In genomic region chr9:136553581-136553980, GRCh38 we compare ENCODE assay signal across 31 cellular contexts.
"Had no signal": no experiment of that assay in that cellular context is flagged by ENCODE, and none has a peak within 500 bp of the region (broad histone marks: within the 10 kb centered on the region; RNA-seq: fewer than 3 reads in every experiment).

No MANE protein-coding gene starts in this region.

- H3K36me3 ChIP-seq: spleen, thoracic aorta, upper lobe of left lung, vagina, WERI-Rb-1 had no signal

- H3K9me3 ChIP-seq: spleen, thoracic aorta, upper lobe of left lung, vagina had no signal

- H3K4me3 ChIP-seq: hepatocyte, spleen, thoracic aorta, upper lobe of left lung, vagina had no signal

- H3K4me3 Mint-ChIP-seq: activated CD4-positive, alpha-beta memory T cell treated with anti-CD3 and anti-CD28 coated beads for 36 hours; activated CD4-positive, alpha-beta T cell treated with anti-CD3 and anti-CD28 coated beads, Interleukin-2, amount 10 ng/mL, durations not matched to agents 24 days and 14 days; activated naive CD4-positive, alpha-beta T cell treated with anti-CD3 and anti-CD28 coated beads, Interleukin-2, amount 10 ng/mL, durations not matched to agents 7 days and 5 days; activated naive CD8-positive, alpha-beta T cell treated with anti-CD3 and anti-CD28 coated beads, Interleukin-2, amount 10 ng/mL, durations not matched to agents 7 days and 5 days; activated T-helper 1 cell treated with anti-CD3 and anti-CD28 coated beads, Interleukin-12 subunit alpha, Interleukin-12 subunit beta, Interleukin-2, Interleukin-4 antibody, amounts not matched to agents 30 ng/mL and 10 ng/mL and 1 ng/mL, durations not matched to agents 14 hours and 24 hours and 36 hours; naive thymus-derived CD4-positive, alpha-beta T cell; neural crest cell; T-helper 17 cell had no signal

- H3K27ac Mint-ChIP-seq: activated CD4-positive, alpha-beta memory T cell treated with anti-CD3 and anti-CD28 coated beads for 36 hours; activated CD4-positive, alpha-beta T cell treated with anti-CD3 and anti-CD28 coated beads, Interleukin-2, amount 10 ng/mL, durations not matched to agents 24 days and 14 days; activated naive CD4-positive, alpha-beta T cell treated with anti-CD3 and anti-CD28 coated beads, Interleukin-2, amount 10 ng/mL, durations not matched to agents 7 days and 5 days; activated naive CD8-positive, alpha-beta T cell treated with anti-CD3 and anti-CD28 coated beads, Interleukin-2, amount 10 ng/mL, durations not matched to agents 7 days and 5 days; activated T-helper 1 cell treated with anti-CD3 and anti-CD28 coated beads, Interleukin-12 subunit alpha, Interleukin-12 subunit beta, Interleukin-2, Interleukin-4 antibody, amounts not matched to agents 30 ng/mL and 10 ng/mL and 1 ng/mL, durations not matched to agents 14 hours and 24 hours and 36 hours; T-helper 17 cell had no signal

- H3K27me3 Mint-ChIP-seq: activated CD4-positive, alpha-beta memory T cell treated with anti-CD3 and anti-CD28 coated beads for 36 hours; T-helper 17 cell had no signal

- DNase-seq: activated CD4-positive, alpha-beta memory T cell treated with anti-CD3 and anti-CD28 coated beads for 36 hours; activated CD4-positive, alpha-beta T cell treated with anti-CD3 and anti-CD28 coated beads, Interleukin-2, amount 10 ng/mL, durations not matched to agents 24 days and 14 days; activated CD4-positive, CD25-positive, alpha-beta regulatory T cell treated with anti-CD3 and anti-CD28 coated beads, Interleukin-2, amount 50 U/mL, for 72 hours; activated CD8-positive, alpha-beta memory T cell treated with anti-CD3 and anti-CD28 coated beads, Interleukin-2, amount 50 U/mL, for 4 hours; activated gamma-delta T cell; activated naive CD4-positive, alpha-beta T cell treated with anti-CD3 and anti-CD28 coated beads, Interleukin-2, amount 10 ng/mL, durations not matched to agents 7 days and 5 days; activated naive CD8-positive, alpha-beta T cell treated with anti-CD3 and anti-CD28 coated beads, Interleukin-2, amount 10 ng/mL, durations not matched to agents 7 days and 5 days; activated T-cell treated with anti-CD3 and anti-CD28 coated beads, Interleukin-2, amount 50 U/mL, for 1 hour; central memory CD4-positive, alpha-beta T cell; dermis blood vessel endothelial cell; effector CD4-positive, alpha-beta T cell; glutamatergic neuron; islet precursor cell; left ventricle myocardium superior; midbrain; naive thymus-derived CD4-positive, alpha-beta T cell; occipital lobe; right cardiac atrium; spleen; stimulated activated CD4-positive, alpha-beta T cell treated with anti-CD3 and anti-CD28 coated beads, Interleukin-2, amount 100 ng/mL, for 48 hours; stimulated activated naive CD4-positive, alpha-beta T cell treated with Interleukin-2 at 50 U/mL for 16 hours; T-helper 17 cell; T1000; WERI-Rb-1 had no signal

- H3K36me3 Mint-ChIP-seq: activated CD4-positive, alpha-beta memory T cell treated with anti-CD3 and anti-CD28 coated beads for 36 hours; activated naive CD8-positive, alpha-beta T cell treated with anti-CD3 and anti-CD28 coated beads, Interleukin-2, amount 10 ng/mL, durations not matched to agents 7 days and 5 days had no signal

- ATAC-seq: left ventricle myocardium superior; naive thymus-derived CD4-positive, alpha-beta T cell; right cardiac atrium; T-helper 17 cell had no signal

- H3K27ac ChIP-seq: epithelial cell of prostate, upper lobe of left lung, WERI-Rb-1 had no signal

- H3K9me3 Mint-ChIP-seq: activated naive CD8-positive, alpha-beta T cell treated with anti-CD3 and anti-CD28 coated beads, Interleukin-2, amount 10 ng/mL, durations not matched to agents 7 days and 5 days had no signal

- H3K27me3 ChIP-seq: hepatocyte, spleen, upper lobe of left lung, vagina had no signal
